In the genomic region with DNA sequence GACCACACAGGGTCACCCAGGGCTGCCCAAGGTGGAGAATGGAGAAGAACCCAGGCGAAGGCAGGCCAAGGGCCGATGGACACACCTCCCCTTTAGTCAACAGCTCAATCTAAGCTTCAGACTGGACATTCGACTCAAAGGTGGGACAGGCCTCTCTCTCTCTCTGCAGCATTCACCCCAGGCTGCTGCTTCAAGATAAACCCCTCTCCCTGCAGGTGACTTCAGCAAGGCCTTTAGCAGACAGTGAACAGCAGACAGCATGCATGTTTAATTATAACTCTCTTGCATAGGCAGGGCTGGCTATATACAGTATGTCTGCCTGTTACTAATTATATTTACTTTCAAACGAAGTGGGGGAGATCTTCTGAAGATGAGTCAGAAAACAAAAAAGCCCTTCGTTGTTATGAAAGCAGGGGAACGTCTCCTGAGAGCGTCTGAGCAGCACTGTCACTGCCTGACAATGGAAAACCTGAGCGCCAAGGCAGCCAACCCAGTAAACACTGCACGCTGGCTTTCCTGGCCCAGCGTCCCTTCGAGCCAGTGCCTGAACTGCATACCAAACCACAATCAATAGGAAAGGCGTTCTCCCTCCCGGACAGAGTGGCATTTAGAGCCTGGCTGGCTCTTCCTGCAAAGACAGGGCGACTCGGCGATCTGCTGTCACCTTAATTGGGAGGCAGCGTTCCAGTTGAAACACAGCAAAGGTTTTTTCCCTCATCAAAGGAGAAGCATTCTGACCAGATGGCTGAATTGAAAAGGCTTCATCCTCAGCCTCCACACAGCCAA, we compare ENCODE assay signal across 8 cellular contexts.
DNase-seq lines count a peak whose midpoint lies in the region; ATAC-seq lines count a peak whose summit lies in the region.

No MANE protein-coding gene starts in this region.

- DNase-seq in CD1c-positive myeloid dendritic cell (ENCODE audit: extremely low spot score), result peak; percentile 74
- DNase-seq in RPMI8226, result peak; percentile 68
- peak; percentile 43 for DNase-seq in amniotic stem cell (lab: John Stamatoyannopoulos, UW)
- DNase-seq in inferior parietal cortex (ENCODE audit: extremely low spot score), result peak; percentile 63
- DNase-seq in stimulated activated CD4-positive, alpha-beta T cell treated with anti-CD3 and anti-CD28 coated beads, Interleukin-12 subunit alpha, Interleukin-12 subunit beta, amount 100 ng/mL, for 48 hours (ENCODE audit: low read depth in 2 of 3, low spot score in 1 of 3), result peak; percentile 51 to 59 (median 56)
- DNase-seq in central memory CD4-positive, alpha-beta T cell, result no peak

- ATAC-seq in GM19452 (IDR thresholded peaks at IDR 0.05; ENCODE audit: unreplicated experiment) (peak; percentile 30), HG03520 (IDR thresholded peaks at IDR 0.05; ENCODE audit: unreplicated experiment) (peak; percentile 36)
